Comparison of ENCODE assay signal across 8 cellular contexts in genomic region chr14:23353433-23353780, GRCh38. TPM values are rescaled to one million over a fixed set of nuclear protein-coding genes. Genes with fewer than 3 reads are reported as not detected.
A peak's percentile ranks its signal among the peaks of the same experiment; 100 is the strongest.
DNase-seq lines count a peak whose midpoint lies in the region; ATAC-seq and TF ChIP-seq lines count a peak whose summit lies in the region.

No MANE protein-coding gene starts in this region.

- H3K9ac ChIP-seq in HCT116 (ENCODE audit: low read length) = no peak overlapping the region

- intact Hi-C loops in CD4-positive, alpha-beta T cell (cut with DNase I, micrococcal nuclease) = no loop called here
- intact Hi-C loops in HCT116 (cut with micrococcal nuclease) (no loop called here), left colon (cut with DNase I, micrococcal nuclease) (no loop called here)

- H3K9me3 ChIP-seq in CD4-positive, alpha-beta T cell (ENCODE audit: control insufficient read depth, low read length) = no peaks in the 10 kb centered on the region
- H3K9me3 ChIP-seq in HCT116 (ENCODE audit: control insufficient read depth in 1 of 2, insufficient read depth in 1 of 2, low read depth in 1 of 2, low read length in 2 of 2) = no peaks in the 10 kb centered on the region

- no peak overlapping the region for H3K4me3 ChIP-seq in HCT116 (replicated peaks in 1 of 2; ENCODE audit: low read depth in 1 of 2, low read length in 2 of 2)

- no peak for DNase-seq in CD4-positive, alpha-beta T cell
- no peak for DNase-seq in HCT116 (ENCODE audit: low read depth, low spot score)
- no peak for DNase-seq in nephron progenitor cell
- DNase-seq in stimulated activated naive CD4-positive, alpha-beta T cell (lab: John Stamatoyannopoulos, UW) = no peak
- no peak for DNase-seq in SKM-1 (lab: John Stamatoyannopoulos, UW; ENCODE audit: unreplicated experiment)
- DNase-seq in left colon = no peak
- no peak for DNase-seq in cerebellum (ENCODE audit: low spot score)

- CTCF ChIA-PET in CD4-positive, alpha-beta T cell (lab: Charles Lee) = interaction anchor here (1.2 kb wide), 1 partner anchor 206 kb away, joined by 3 read pairs; no protein-coding TSS in a partner anchor
- CTCF ChIA-PET in HCT116 (lab: Charles Lee) = interaction anchor here (2.0 kb wide), 1 partner anchor 27 kb away, joined by 7 read pairs; no protein-coding TSS in a partner anchor

- BruUV-seq in HCT116 (replicated peaks; lab: Mats Ljungman, UMichigan) = no TSS peak

- peaks cover 48% of the 10 kb centered on the region for H3K27me3 Mint-ChIP-seq in CD4-positive, alpha-beta T cell
- peaks cover 33% of the 10 kb centered on the region for H3K27me3 Mint-ChIP-seq in nephron progenitor cell (ENCODE audit: low read depth, poor library complexity)

- TF ChIP-seq CTCF in CD4-positive, alpha-beta T cell (IDR thresholded peaks at IDR 0.05) = no peak
- TF ChIP-seq CTCF in HCT116 (IDR thresholded peaks at IDR 0.05 in 2 of 3, conservative IDR thresholded peaks at IDR 0.05 in 1 of 3; ENCODE audit: borderline replicate concordance in 1 of 3, insufficient read depth in 1 of 3, low read depth in 2 of 3, low read length in 2 of 3) (no peak), nephron progenitor cell (IDR thresholded peaks at IDR 0.05) (no peak)

- H3K27ac ChIP-seq in CD4-positive, alpha-beta T cell (ENCODE audit: low read depth, low read length) = no peak overlapping the region
- no peak overlapping the region for H3K27ac ChIP-seq in HCT116 (ENCODE audit: low read depth, low read length)
- H3K27ac ChIP-seq in cingulate gyrus (ENCODE audit: low read depth, low read length) = peak overlapping the region; percentile 85

- no peak for ATAC-seq in CD4-positive, alpha-beta T cell (ENCODE audit: poor library complexity)
- ATAC-seq in HCT116 = no peak
- ATAC-seq in left colon = no peak

- H3K4me2 ChIP-seq in HCT116 (ENCODE audit: low read length) = peak overlapping the region; percentile 72; the same call in 1 of the 2 replicates

- no peaks in the 10 kb centered on the region for H3K36me3 ChIP-seq in HCT116 (ENCODE audit: control insufficient read depth in 1 of 2, insufficient read depth in 2 of 2, low read length in 2 of 2)

- H3K9me3 Mint-ChIP-seq in CD4-positive, alpha-beta T cell = no peaks in the 10 kb centered on the region
- peaks cover 11% of the 10 kb centered on the region for H3K9me3 Mint-ChIP-seq in nephron progenitor cell

- H3K4me3 Mint-ChIP-seq in CD4-positive, alpha-beta T cell = peak overlapping the region; percentile 86
- H3K4me3 Mint-ChIP-seq in nephron progenitor cell = peak overlapping the region; percentile 84

- H2AFZ ChIP-seq in HCT116 (ENCODE audit: low read depth, low read length, poor library complexity, severe bottlenecking) = no peak overlapping the region

- TF ChIP-seq POLR2A in HCT116 (IDR thresholded peaks at IDR 0.05; ENCODE audit: borderline replicate concordance, extremely low read depth, insufficient read depth, insufficient read length) = no peak

- H3K36me3 Mint-ChIP-seq in CD4-positive, alpha-beta T cell (ENCODE audit: low read depth) = no peaks in the 10 kb centered on the region
- H3K36me3 Mint-ChIP-seq in nephron progenitor cell (ENCODE audit: low read depth) = peaks cover 34% of the 10 kb centered on the region

- peak overlapping the region; percentile 26 for H3K27ac Mint-ChIP-seq in CD4-positive, alpha-beta T cell
- H3K27ac Mint-ChIP-seq in nephron progenitor cell = peak overlapping the region; percentile 10

- TF ChIP-seq RAD21 in HCT116 (IDR thresholded peaks at IDR 0.05; ENCODE audit: low read depth) = no peak

- H4K20me1 ChIP-seq in HCT116 (ENCODE audit: insufficient read depth) = no peaks in the 10 kb centered on the region

- POLR2A ChIA-PET in CD4-positive, alpha-beta T cell (lab: Charles Lee) = interaction anchor here (2.8 kb wide), 1 partner anchor 32 kb away, joined by 21 read pairs; the partner anchor contains the start of gene PABPN1
- POLR2A ChIA-PET in HCT116 (lab: Charles Lee) = no interaction called here

- RAD21 ChIA-PET in HCT116 (lab: Charles Lee; ENCODE audit: low non-redundant PET in 1 of 2, low total read pairs in 2 of 2, uncharacterized antibody in 2 of 2, unreplicated experiment in 2 of 2) = no interaction called here

- no peaks in the 10 kb centered on the region for H3K9me2 ChIP-seq in HCT116 (ENCODE audit: insufficient read depth)

- no peaks in the 10 kb centered on the region for H3K79me2 ChIP-seq in HCT116 (ENCODE audit: insufficient read depth, low read length)

- 0 out of 4 replicates have a peak, but pooled peaks cover 0 to 2% of the 10 kb centered on the region in 2 experiments for H3K4me1 ChIP-seq in HCT116 (ENCODE audit: control insufficient read depth in 1 of 2, insufficient read depth in 2 of 2, low read length in 2 of 2)

- peaks cover 5% of the 10 kb centered on the region for H3K4me1 Mint-ChIP-seq in CD4-positive, alpha-beta T cell (ENCODE audit: low read depth)
- H3K4me1 Mint-ChIP-seq in nephron progenitor cell = peaks cover 26% of the 10 kb centered on the region

- H3K27me3 ChIP-seq in CD4-positive, alpha-beta T cell (ENCODE audit: control insufficient read depth, insufficient read depth, low read length) = peaks cover 4% of the 10 kb centered on the region
- no peaks in the 10 kb centered on the region for H3K27me3 ChIP-seq in HCT116 (ENCODE audit: insufficient read depth, low read length)

TF ChIP-seq in HCT116, 20 proteins besides CTCF, POLR2A, EP300 and RAD21 (continues in another document):
- TF ChIP-seq FOSL1 (IDR thresholded peaks at IDR 0.05; ENCODE audit: low read depth) (no peak), CEBPB (IDR thresholded peaks at IDR 0.05; ENCODE audit: low read depth) (no peak), CBX3 (IDR thresholded peaks at IDR 0.05; ENCODE audit: low read depth) (no peak), EZH2 (IDR thresholded peaks at IDR 0.05) (no peak), REST (IDR thresholded peaks at IDR 0.05; ENCODE audit: low read depth) (no peak), SIN3A (IDR thresholded peaks at IDR 0.05; ENCODE audit: low read depth) (no peak), MAX (IDR thresholded peaks at IDR 0.05) (no peak), ELF1 (IDR thresholded peaks at IDR 0.05; ENCODE audit: borderline replicate concordance, low read depth) (no peak), ZNF274 (IDR thresholded peaks at IDR 0.05; ENCODE audit: low read depth, low read length) (no peak), EGR1 (IDR thresholded peaks at IDR 0.05; ENCODE audit: low read depth) (no peak), SRF (IDR thresholded peaks at IDR 0.05; ENCODE audit: low read depth) (no peak), JUND (IDR thresholded peaks at IDR 0.05) (no peak), POLR2AphosphoS5 (IDR thresholded peaks at IDR 0.05; ENCODE audit: low read depth, low read length) (no peak), ZFX (IDR thresholded peaks at IDR 0.05) (no peak)

RNA-seq across cellular contexts. Expression of gene SLC22A17, which starts 0.7 kb away (rescaled TPM):
- total RNA-seq in CD4-positive, alpha-beta T cell = 10 to 100 TPM; 19.5 to 21.1 TPM
- 5.9 TPM for total RNA-seq in HCT116 (2021; ENCODE audit: unreplicated experiment)
- polyA plus RNA-seq in HCT116 (2012) = 7.0 and 8.6 TPM in 2 replicates
- 1 to 10 TPM; 2.7 to 8.0 TPM for total RNA-seq in left colon
- total RNA-seq in cerebellum = 115 TPM

RNA-seq across cellular contexts. Expression of gene EFS, which starts 11.6 kb away (rescaled TPM):
- not detected for total RNA-seq in CD4-positive, alpha-beta T cell
- total RNA-seq in HCT116 (2021; ENCODE audit: unreplicated experiment) (0.10 TPM), left colon (1 to 10 TPM; 1.1 to 3.1 TPM), cerebellum (19.8 TPM)
- not detected in 2 replicates for polyA plus RNA-seq in HCT116 (2012)

RNA-seq across cellular contexts. Expression of gene IL25, which starts 19.2 kb away (rescaled TPM):
- total RNA-seq in CD4-positive, alpha-beta T cell = not detected
- total RNA-seq in HCT116 (2021; ENCODE audit: unreplicated experiment) = not detected
- polyA plus RNA-seq in HCT116 (2012) = not detected in 2 replicates
- total RNA-seq in left colon = not detected
- total RNA-seq in cerebellum = not detected

RNA-seq across cellular contexts. Expression of gene CMTM5, which starts 23.4 kb away (rescaled TPM):
- not detected for total RNA-seq in CD4-positive, alpha-beta T cell
- total RNA-seq in HCT116 (2021; ENCODE audit: unreplicated experiment) (not detected), left colon (1 to 10 TPM in 1 of 2 donors, not detected in 1; 1.6 TPM), cerebellum (1.9 TPM)
- polyA plus RNA-seq in HCT116 (2012) = not detected in 2 replicates

RNA-seq across cellular contexts. Expression of gene PABPN1, which starts 32.1 kb away (rescaled TPM):
- total RNA-seq in CD4-positive, alpha-beta T cell = 100 to 1,000 TPM; 188 to 195 TPM
- 184 TPM for total RNA-seq in HCT116 (2021; ENCODE audit: unreplicated experiment)
- polyA plus RNA-seq in HCT116 (2012) = 131 and 143 TPM in 2 replicates
- 100 to 1,000 TPM; 131 to 158 TPM for total RNA-seq in left colon
- 54.4 TPM for total RNA-seq in cerebellum
